ENCODE assay signal across 20 cellular contexts in genomic region chr2:126302043-126302442, GRCh38.
A peak's percentile ranks its signal among the peaks of the same experiment; 100 is the strongest.
DNase-seq lines count a peak whose midpoint lies in the region; ATAC-seq and TF ChIP-seq lines count a peak whose summit lies in the region.
"Had no signal": no experiment of that assay in that cellular context is flagged by ENCODE, and none has a peak within 500 bp of the region (broad histone marks: within the 10 kb centered on the region; RNA-seq: fewer than 3 reads in every experiment).

No MANE protein-coding gene starts in this region.

- TF ChIP-seq CTCF in neural progenitor cell (IDR thresholded peaks at IDR 0.05) = no peak
- TF ChIP-seq CTCF in spleen (IDR thresholded peaks at IDR 0.05 in 8 of 11, conservative IDR thresholded peaks at IDR 0.05 in 3 of 11) = no peak
- TF ChIP-seq CTCF in nephron progenitor cell (IDR thresholded peaks at IDR 0.05) = no peak

- DNase-seq in activated T-cell treated with anti-CD3 and anti-CD28 coated beads, Interleukin-2, amount 50 U/mL, for 72 hours = no peak
- DNase-seq in activated T-cell treated with anti-CD3 and anti-CD28 coated beads, Interleukin-2, amount 50 U/mL, for 4 hours = no peak
- DNase-seq in SK-MEL-5 (ENCODE audit: low read depth, low spot score) (peak; percentile 13), islet precursor cell (peak; percentile 70), neural progenitor cell (ENCODE audit: low spot score) (no peak), spleen (no peak), nephron progenitor cell (no peak)
- DNase-seq: 8988T; CD4-positive, alpha-beta memory T cell; DMS 273 treated with DMSO at 0.1 percent for 48 hours; DMS53; DND-41; EL; H7; IMR-90 had no signal

- WGBS in spleen, 5 donors = 44 to 74% (median 58%) methylated on average over 3 of the region's 3 CpGs

- H3K9me3 Mint-ChIP-seq in activated T-cell treated with anti-CD3 and anti-CD28 coated beads, Interleukin-2, amount 50 U/mL, for 72 hours = no peaks in the 10 kb centered on the region
- H3K9me3 Mint-ChIP-seq in activated T-cell treated with anti-CD3 and anti-CD28 coated beads, Interleukin-2, amount 50 U/mL, for 4 hours = no peaks in the 10 kb centered on the region
- H3K9me3 Mint-ChIP-seq in neural progenitor cell (no peaks in the 10 kb centered on the region), nephron progenitor cell (no peaks in the 10 kb centered on the region)
- H3K9me3 Mint-ChIP-seq: GM23338 had no signal

- H3K4me3 Mint-ChIP-seq in activated T-cell treated with anti-CD3 and anti-CD28 coated beads, Interleukin-2, amount 50 U/mL, for 72 hours = no peak overlapping the region
- H3K4me3 Mint-ChIP-seq in activated T-cell treated with anti-CD3 and anti-CD28 coated beads, Interleukin-2, amount 50 U/mL, for 4 hours = no peak overlapping the region
- no peak overlapping the region for H3K4me3 Mint-ChIP-seq in neural progenitor cell
- H3K4me3 Mint-ChIP-seq in nephron progenitor cell = no peak overlapping the region
- H3K4me3 Mint-ChIP-seq: CD14-positive monocyte; CD4-positive, alpha-beta memory T cell; GM23338 had no signal

- peak overlapping the region; percentile 39 for H3K27ac Mint-ChIP-seq in activated T-cell treated with anti-CD3 and anti-CD28 coated beads, Interleukin-2, amount 50 U/mL, for 72 hours
- H3K27ac Mint-ChIP-seq in neural progenitor cell (no peak overlapping the region), nephron progenitor cell (no peak overlapping the region)
- H3K27ac Mint-ChIP-seq: CD14-positive monocyte; CD4-positive, alpha-beta memory T cell; GM23338 had no signal

- intact Hi-C loops in spleen (cut with DNase I; ENCODE audit: low total_unique reads) = no loop called here

- H3K79me2 ChIP-seq in neural progenitor cell (ENCODE audit: low read depth) = no peaks in the 10 kb centered on the region

- no peaks in the 10 kb centered on the region for H4K20me1 ChIP-seq in neural progenitor cell (ENCODE audit: low read depth)
- H4K20me1 ChIP-seq: BLaER1 had no signal

- H3K4me3 ChIP-seq in neural progenitor cell (no peak overlapping the region), spleen (no peak overlapping the region)
- H3K4me3 ChIP-seq: BLaER1, GM23338 had no signal

- peaks cover 10% of the 10 kb centered on the region for H3K27me3 Mint-ChIP-seq in activated T-cell treated with anti-CD3 and anti-CD28 coated beads, Interleukin-2, amount 50 U/mL, for 72 hours (ENCODE audit: low read depth)
- H3K27me3 Mint-ChIP-seq in activated T-cell treated with anti-CD3 and anti-CD28 coated beads, Interleukin-2, amount 50 U/mL, for 4 hours (ENCODE audit: low read depth) = no peaks in the 10 kb centered on the region
- H3K27me3 Mint-ChIP-seq in neural progenitor cell (ENCODE audit: insufficient read depth, low read depth) (peaks cover 3% of the 10 kb centered on the region), nephron progenitor cell (ENCODE audit: low read depth, poor library complexity) (peaks cover 4% of the 10 kb centered on the region)
- H3K27me3 Mint-ChIP-seq: CD4-positive, alpha-beta memory T cell had no signal

- H3K36me3 Mint-ChIP-seq in activated T-cell treated with anti-CD3 and anti-CD28 coated beads, Interleukin-2, amount 50 U/mL, for 72 hours (ENCODE audit: insufficient read depth in 2 of 2) = no peaks in the 10 kb centered on the region
- H3K36me3 Mint-ChIP-seq in activated T-cell treated with anti-CD3 and anti-CD28 coated beads, Interleukin-2, amount 50 U/mL, for 4 hours (ENCODE audit: insufficient read depth) = no peaks in the 10 kb centered on the region
- no peaks in the 10 kb centered on the region for H3K36me3 Mint-ChIP-seq in neural progenitor cell
- no peaks in the 10 kb centered on the region for H3K36me3 Mint-ChIP-seq in nephron progenitor cell (ENCODE audit: low read depth)
- H3K36me3 Mint-ChIP-seq: CD14-positive monocyte; CD4-positive, alpha-beta memory T cell had no signal

- H2AFZ ChIP-seq in neural progenitor cell (replicated peaks) = peak overlapping the region; percentile 53
- H2AFZ ChIP-seq: GM23338 had no signal

- H3K36me3 ChIP-seq in neural progenitor cell (no peaks in the 10 kb centered on the region), spleen (no peaks in the 10 kb centered on the region)
- H3K36me3 ChIP-seq: BLaER1 had no signal

- H3F3A ChIP-seq in neural progenitor cell (ENCODE audit: low read depth) = no peaks in the 10 kb centered on the region

- ATAC-seq in activated T-cell treated with anti-CD3 and anti-CD28 coated beads, Interleukin-2, amount 50 U/mL, for 72 hours (replicated peaks in 1 of 2) = no peak
- no peak for ATAC-seq in activated T-cell treated with anti-CD3 and anti-CD28 coated beads, Interleukin-2, amount 50 U/mL, for 4 hours
- no peak for ATAC-seq in GM18873 (IDR thresholded peaks at IDR 0.05; ENCODE audit: low FRiP score, unreplicated experiment)
- ATAC-seq: GM23338, HCT116 had no signal

- no peak for TF ChIP-seq POLR2A in spleen (IDR thresholded peaks at IDR 0.05)

- peaks cover 30% of the 10 kb centered on the region for H3K4me1 Mint-ChIP-seq in activated T-cell treated with anti-CD3 and anti-CD28 coated beads, Interleukin-2, amount 50 U/mL, for 72 hours (ENCODE audit: low read depth)
- no peaks in the 10 kb centered on the region for H3K4me1 Mint-ChIP-seq in activated T-cell treated with anti-CD3 and anti-CD28 coated beads, Interleukin-2, amount 50 U/mL, for 4 hours (ENCODE audit: low read depth)
- H3K4me1 Mint-ChIP-seq in neural progenitor cell (peaks cover 19% of the 10 kb centered on the region), nephron progenitor cell (peaks cover 9% of the 10 kb centered on the region)
- H3K4me1 Mint-ChIP-seq: CD14-positive monocyte had no signal

- H3K9me3 ChIP-seq in neural progenitor cell (ENCODE audit: low read depth) (no peaks in the 10 kb centered on the region), spleen (no peaks in the 10 kb centered on the region)
- H3K9me3 ChIP-seq: BLaER1 had no signal

- no peaks in the 10 kb centered on the region for H3K27me3 ChIP-seq in neural progenitor cell
- H3K27me3 ChIP-seq in spleen (replicated peaks in 1 of 7) = no peaks in the 10 kb centered on the region
- H3K27me3 ChIP-seq: BLaER1 had no signal

- no peak overlapping the region for H3K4me2 ChIP-seq in neural progenitor cell
- H3K4me2 ChIP-seq: BLaER1, GM23338 had no signal

- in situ Hi-C loops in SK-MEL-5 (cut with HindIII; ENCODE audit: low pct_unique_long_range_greater_than_20kb, low sequenced_read_pairs) = no loop called here

- no peak overlapping the region for H3K27ac ChIP-seq in neural progenitor cell
- H3K27ac ChIP-seq in spleen = no peak overlapping the region
- H3K27ac ChIP-seq: BLaER1 had no signal

- H3K9ac ChIP-seq in neural progenitor cell = no peak overlapping the region
- H3K9ac ChIP-seq: BLaER1 had no signal

- H3K4me1 ChIP-seq in neural progenitor cell = no peaks in the 10 kb centered on the region
- H3K4me1 ChIP-seq in spleen = no peaks in the 10 kb centered on the region
- H3K4me1 ChIP-seq: BLaER1 had no signal

Comparison
In these comparisons a context has a peak if more than half of its experiments do, and no peak if none do; other contexts are left out.
1. DNase-seq: peak in SK-MEL-5 (single experiment) and islet precursor cell (single experiment); none in activated T-cell treated with anti-CD3 and anti-CD28 coated beads, Interleukin-2, amount 50 U/mL, for 72 hours (0 of 2), activated T-cell treated with anti-CD3 and anti-CD28 coated beads, Interleukin-2, amount 50 U/mL, for 4 hours (single experiment), neural progenitor cell (single experiment), spleen (single experiment) and nephron progenitor cell (single experiment).